ENCODE assay signal across 8 cellular contexts in genomic region chr14:92686763-92687427, GRCh38.
DNase-seq lines count a peak whose midpoint lies in the region; ATAC-seq and TF ChIP-seq lines count a peak whose summit lies in the region.

No MANE protein-coding gene starts in this region.

- H3K4me1 Mint-ChIP-seq in mesothelial cell of epicardium, result no peaks in the 10 kb centered on the region

- H3K27ac Mint-ChIP-seq in mesothelial cell of epicardium, result no peak overlapping the region

- peak; percentile 97 for TF ChIP-seq CTCF in mesothelial cell of epicardium (IDR thresholded peaks at IDR 0.05; ENCODE audit: unreplicated experiment)

- peaks cover 11% of the 10 kb centered on the region for H3K27me3 Mint-ChIP-seq in mesothelial cell of epicardium (ENCODE audit: low read depth)

- H3K9me3 Mint-ChIP-seq in mesothelial cell of epicardium, result no peaks in the 10 kb centered on the region

- H3K36me3 Mint-ChIP-seq in mesothelial cell of epicardium, result peaks cover 2% of the 10 kb centered on the region

- DNase-seq in DMS53 treated with DMSO at 0.1 percent for 48 hours (lab: John Stamatoyannopoulos, UW; ENCODE audit: unreplicated experiment) (peak; percentile 52), NCI-H446 treated with DMSO at 0.1 percent for 48 hours (lab: John Stamatoyannopoulos, UW) (peak; percentile 20), epidermal melanocyte (ENCODE audit: insufficient read length, low spot score) (peak; percentile 86), mesothelial cell of epicardium (ENCODE audit: low spot score in 2 of 2, unreplicated experiment in 2 of 2) (peak; percentile 68 to 96), MV-4-11 (lab: John Stamatoyannopoulos, UW) (no peak)
- peak; percentile 21 to 47 for DNase-seq in activated CD8-positive, alpha-beta memory T cell treated with anti-CD3 and anti-CD28 coated beads for 4 hours (ENCODE audit: low read depth in 2 of 2)
- DNase-seq in stimulated activated CD8-positive, alpha-beta memory T cell treated with anti-CD3 and anti-CD28 coated beads, Interleukin-4, amount 100 ng/mL, for 24 hours (ENCODE audit: low read depth), result peak; percentile 66

- peak; percentile 72 for ATAC-seq in HG02642 (IDR thresholded peaks at IDR 0.05; ENCODE audit: poor library complexity, unreplicated experiment)

- peak overlapping the region; percentile 57 for H3K4me3 Mint-ChIP-seq in mesothelial cell of epicardium
